In the genomic region with DNA sequence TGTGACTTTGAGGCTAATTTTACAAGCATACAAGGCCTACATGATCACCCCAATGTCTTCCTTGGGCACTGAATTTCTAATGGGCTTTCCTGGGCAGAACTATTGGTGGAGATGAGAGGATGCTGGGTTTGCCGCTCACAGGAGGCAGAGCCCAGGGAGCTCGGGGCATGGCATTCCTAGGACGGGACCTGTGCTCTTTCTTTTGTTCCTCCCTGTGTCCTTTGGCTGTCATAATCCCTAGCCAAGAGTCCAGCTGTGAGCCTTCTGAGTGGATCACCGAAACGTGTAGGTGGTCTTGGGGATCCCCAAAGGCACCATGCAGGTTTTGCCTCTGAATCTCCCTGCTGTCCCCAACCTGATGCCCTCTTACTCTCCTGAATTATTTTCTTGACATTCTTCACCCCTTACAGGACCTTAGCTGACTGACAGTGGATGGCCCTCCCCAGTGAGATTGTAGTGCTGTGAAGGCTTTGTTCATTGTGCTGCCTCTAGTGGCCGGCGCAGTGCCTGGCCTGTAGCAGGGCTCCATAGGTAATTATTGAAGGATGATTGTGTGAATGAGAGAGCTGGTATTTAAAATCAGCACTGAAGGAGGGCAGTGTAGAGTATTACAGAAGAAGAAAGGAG, we compare ENCODE assay signal across 8 cellular contexts.
DNase-seq lines count a peak whose midpoint lies in the region; ATAC-seq, FAIRE-seq and TF ChIP-seq lines count a peak whose summit lies in the region.

No MANE protein-coding gene starts in this region.

- H3K4me3 Mint-ChIP-seq in stimulated activated naive B cell treated with anti-CD40 and anti-IgM and Interleukin-4, amounts not matched to agents 10 μg/mL and 1 μg/mL and 100 μg/mL, for 72 hours, result no peak overlapping the region

- H2BK5ac ChIP-seq in H1 (ENCODE audit: low read depth, low read length), result peak overlapping the region; percentile 91

- TF ChIP-seq RAD21 in H1 (IDR thresholded peaks at IDR 0.05 in 1 of 2, conservative IDR thresholded peaks at IDR 0.05 in 1 of 2; ENCODE audit: low read depth in 2 of 2, low read length in 2 of 2), result peak; percentile 61 to 69

- FAIRE-seq in H1 (lab: Jason Lieb, UNC), result peak; percentile 86

- peaks cover 18 to 23% of the 10 kb centered on the region in 2 donors for H3K36me3 Mint-ChIP-seq in stimulated activated naive B cell treated with anti-CD40 and anti-IgM and Interleukin-4, amounts not matched to agents 10 μg/mL and 1 μg/mL and 100 μg/mL, for 72 hours

- peaks cover 0 to 6% of the 10 kb centered on the region in 2 donors for H3K4me1 Mint-ChIP-seq in stimulated activated naive B cell treated with anti-CD40 and anti-IgM and Interleukin-4, amounts not matched to agents 10 μg/mL and 1 μg/mL and 100 μg/mL, for 72 hours

- TF ChIP-seq POLR2A in H1 (IDR thresholded peaks at IDR 0.05; ENCODE audit: control extremely low read depth in 1 of 2, low read depth in 2 of 2, low read length in 2 of 2) (no peak), sigmoid colon (IDR thresholded peaks at IDR 0.05) (no peak)

- H4K5ac ChIP-seq in H1 (ENCODE audit: insufficient read length, low read depth, low read length), result peak overlapping the region; percentile 92

- POLR2A ChIA-PET in H1 (lab: Charles Lee; ENCODE audit: partially characterized antibody), result interaction anchor here (1.5 kb wide), 1 partner anchor 15 kb away, joined by 5 read pairs; no protein-coding TSS in a partner anchor

- H3K4me1 ChIP-seq in H1 (replicated peaks in 1 of 4; ENCODE audit: control insufficient read depth in 3 of 4, insufficient read depth in 4 of 4, low read length in 3 of 4), result peaks cover 3 to 15% (median 10%) of the 10 kb centered on the region in 4 experiments; a peak in 6 of 7 replicates
- peaks cover 0 to 17% (median 0%) of the 10 kb centered on the region in 4 donors for H3K4me1 ChIP-seq in sigmoid colon

- TF ChIP-seq CTCF in C4-2B (conservative IDR thresholded peaks at IDR 0.05) (peak; percentile 73), H1 (IDR thresholded peaks at IDR 0.05; ENCODE audit: control extremely low read depth in 1 of 3, insufficient read depth in 1 of 3, low read depth in 1 of 3, low read length in 3 of 3) (peak; percentile 72 to 95 (median 87)), sigmoid colon (IDR thresholded peaks at IDR 0.05) (no peak)

- H3K14ac ChIP-seq in H1 (ENCODE audit: insufficient read length), result no peak overlapping the region

- no peak for TF ChIP-seq EP300 in H1 (IDR thresholded peaks at IDR 0.05; ENCODE audit: borderline replicate concordance in 1 of 2, low read depth in 2 of 2, low read length in 2 of 2)
- no peak for TF ChIP-seq EP300 in sigmoid colon (IDR thresholded peaks at IDR 0.05)

- H3K56ac ChIP-seq in H1 (replicated peaks; ENCODE audit: insufficient read length, low read depth, low read length), result no peak overlapping the region

- WGBS in H1 (ENCODE audit: extremely low coverage in 1 of 2, insufficient coverage in 1 of 2, insufficient read length in 1 of 2, insufficient replicate concordance in 2 of 2, low coverage in 1 of 2, low lambda C conversion rate in 2 of 2, missing lambda C conversion rate in 1 of 2), 2 experiments, result 35% methylated on average over 7 of the region's 7 CpGs; no CpG with 5 or more reads in 1 of the 2 experiments
- 92 to 96% methylated on average over 7 of the region's 7 CpGs for WGBS in sigmoid colon, 2 donors

- H2AFZ ChIP-seq in H1 (ENCODE audit: low read length), result peak overlapping the region; percentile 100

- no peak overlapping the region for H2BK15ac ChIP-seq in H1 (ENCODE audit: low read length)

- intact Hi-C loops in sigmoid colon (cut with DNase I), result no loop called here

- no peak overlapping the region for H3K23ac ChIP-seq in H1 (ENCODE audit: insufficient read length)

- no peak overlapping the region for H3K4ac ChIP-seq in H1 (replicated peaks; ENCODE audit: insufficient read length, low read depth, low read length)

- H3K27ac ChIP-seq in C4-2B, result no peak overlapping the region
- peak overlapping the region; percentile 76; the same call in 1 of the 2 replicates for H3K27ac ChIP-seq in H1 (ENCODE audit: low read depth, low read length)
- peak overlapping the region in 1 of 4 donors; percentile 39 for H3K27ac ChIP-seq in sigmoid colon

- peak overlapping the region in 1 of 4 experiments; percentile 39; a peak in 2 of 8 replicates for H3K4me3 ChIP-seq in H1 (ENCODE audit: extremely low read depth in 1 of 4, insufficient read depth in 2 of 4, low read depth in 3 of 4, low read length in 4 of 4)
- H3K4me3 ChIP-seq in sigmoid colon, result no peak overlapping the region

- H3K27me3 ChIP-seq in H1 (replicated peaks in 1 of 4; ENCODE audit: control insufficient read depth in 3 of 4, extremely low read depth in 1 of 4, insufficient read depth in 3 of 4, low read length in 3 of 4) (no peaks in the 10 kb centered on the region), sigmoid colon (no peaks in the 10 kb centered on the region)

- peak overlapping the region in 2 of 4 experiments; percentile 35 to 50; a peak in 2 of 7 replicates for H3K9ac ChIP-seq in H1 (replicated peaks in 1 of 4; ENCODE audit: extremely low read depth in 1 of 4, low read depth in 3 of 4, low read length in 3 of 4)

- H2BK120ac ChIP-seq in H1 (replicated peaks; ENCODE audit: low read depth, low read length), result no peak overlapping the region

- peak overlapping the region; percentile 96; the same call in 1 of the 2 replicates for H2BK12ac ChIP-seq in H1 (ENCODE audit: low read depth, low read length)

- H3K36me3 ChIP-seq in H1 (ENCODE audit: control insufficient read depth in 2 of 4, insufficient read depth in 4 of 4, low read length in 3 of 4) (no peaks in the 10 kb centered on the region), sigmoid colon (no peaks in the 10 kb centered on the region)

- no peaks in the 10 kb centered on the region for H4K20me1 ChIP-seq in H1 (replicated peaks in 1 of 2; ENCODE audit: control insufficient read depth in 1 of 2, insufficient read depth in 2 of 2, low read length in 2 of 2)

- H3K79me1 ChIP-seq in H1 (ENCODE audit: low read depth, low read length), result no peaks in the 10 kb centered on the region

- no peaks in the 10 kb centered on the region for H3K79me2 ChIP-seq in H1 (ENCODE audit: control insufficient read depth in 1 of 2, insufficient read depth in 2 of 2, low read length in 2 of 2)

- CTCF ChIA-PET in H1 (lab: Charles Lee; ENCODE audit: partially characterized antibody), result interaction anchor here (0.7 to 3.1 kb wide), 34 partner anchors 9 to 637 kb away, joined by 3 to 17 read pairs (median 3); no protein-coding TSS in a partner anchor

- no peaks in the 10 kb centered on the region for H3K23me2 ChIP-seq in H1 (ENCODE audit: low read depth, low read length)

- 0 out of 2 replicates have a peak overlapping the region, but pooled peaks have one; percentile 34 for H2BK20ac ChIP-seq in H1 (ENCODE audit: low read length)

- H2AK5ac ChIP-seq in H1 (ENCODE audit: low read depth, low read length), result no peak overlapping the region

- H3K4me2 ChIP-seq in H1 (ENCODE audit: insufficient read depth in 1 of 2, low read depth in 2 of 2, low read length in 2 of 2), result peak overlapping the region; percentile 59 to 64; a peak in 3 of 4 replicates

- H3K27me3 Mint-ChIP-seq in stimulated activated naive B cell treated with anti-CD40 and anti-IgM and Interleukin-4, amounts not matched to agents 10 μg/mL and 1 μg/mL and 100 μg/mL, for 72 hours, result no peaks in the 10 kb centered on the region

- H3K27ac Mint-ChIP-seq in stimulated activated naive B cell treated with anti-CD40 and anti-IgM and Interleukin-4, amounts not matched to agents 10 μg/mL and 1 μg/mL and 100 μg/mL, for 72 hours, result no peak overlapping the region

- H4K8ac ChIP-seq in H1 (ENCODE audit: extremely low read depth, insufficient read depth, low read length), result peak overlapping the region; percentile 94; the same call in 1 of the 2 replicates

- H3K9me3 ChIP-seq in H1 (ENCODE audit: insufficient read depth in 2 of 2, low read depth in 1 of 2, low read length in 1 of 2) (no peaks in the 10 kb centered on the region), sigmoid colon (no peaks in the 10 kb centered on the region)

- DNase-seq in HuH-7 (ENCODE audit: low spot score) (peak; percentile 49), H1 (ENCODE audit: low read depth in 1 of 2, low spot score in 2 of 2) (peak; percentile 70 to 75), superior temporal gyrus (ENCODE audit: extremely low spot score) (no peak), A172 (ENCODE audit: low spot score) (no peak), sigmoid colon (no peak)
- DNase-seq in stimulated activated naive B cell treated with anti-CD40 and anti-IgM and Interleukin-4, amounts not matched to agents 10 μg/mL and 1 μg/mL and 100 μg/mL, for 72 hours, result no peak

- H3K9me3 Mint-ChIP-seq in stimulated activated naive B cell treated with anti-CD40 and anti-IgM and Interleukin-4, amounts not matched to agents 10 μg/mL and 1 μg/mL and 100 μg/mL, for 72 hours, result peaks cover 2 to 11% of the 10 kb centered on the region in 2 donors

- H4K91ac ChIP-seq in H1 (replicated peaks; ENCODE audit: insufficient read length, low read length), result peak overlapping the region; percentile 77

- ATAC-seq in GM19452 (IDR thresholded peaks at IDR 0.05; ENCODE audit: unreplicated experiment), result peak; percentile 90
- ATAC-seq in stimulated activated naive B cell treated with anti-CD40 and anti-IgM and Interleukin-4, amounts not matched to agents 10 μg/mL and 1 μg/mL and 100 μg/mL, for 72 hours (replicated peaks), result peak; percentile 59 to 68

- H3K18ac ChIP-seq in H1 (ENCODE audit: extremely low read depth, low read length), result peak overlapping the region; percentile 81; the same call in 1 of the 2 replicates

TF ChIP-seq in H1, 55 proteins besides CTCF, POLR2A, EP300 and RAD21 (continues in another document):
- no peak for TF ChIP-seq SP2 (IDR thresholded peaks at IDR 0.05; ENCODE audit: low read length)
- TF ChIP-seq ATF2 (IDR thresholded peaks at IDR 0.05; ENCODE audit: low read length), result 0 out of 2 replicates have a peak, but pooled peaks have one; percentile 46
- no peak for TF ChIP-seq SIX5 (IDR thresholded peaks at IDR 0.05; ENCODE audit: low read depth, low read length)
- TF ChIP-seq BCL11A (IDR thresholded peaks at IDR 0.05; ENCODE audit: low read depth in 2 of 2, low read length in 2 of 2), result no peak
- TF ChIP-seq, protein P1, sequence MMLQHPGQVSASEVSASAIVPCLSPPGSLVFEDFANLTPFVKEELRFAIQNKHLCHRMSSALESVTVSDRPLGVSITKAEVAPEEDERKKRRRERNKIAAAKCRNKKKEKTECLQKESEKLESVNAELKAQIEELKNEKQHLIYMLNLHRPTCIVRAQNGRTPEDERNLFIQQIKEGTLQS (IDR thresholded peaks at IDR 0.05; ENCODE audit: insufficient read depth, low read depth, low read length), result no peak

Comparison
In these comparisons a context has a peak if more than half of its experiments do, and no peak if none do; other contexts are left out.
1. CTCF ChIP-seq: peak in C4-2B (single experiment) and H1 (3 of 3); none in sigmoid colon (0 of 4).
2. DNase-seq: peak in HuH-7 (single experiment) and H1 (2 of 2); none in stimulated activated naive B cell treated with anti-CD40 and anti-IgM and Interleukin-4, amounts not matched to agents 10 μg/mL and 1 μg/mL and 100 μg/mL, for 72 hours (single experiment), superior temporal gyrus (single experiment), A172 (single experiment) and sigmoid colon (single experiment).